ENCODE assay signal across 8 cellular contexts in the genomic region with DNA sequence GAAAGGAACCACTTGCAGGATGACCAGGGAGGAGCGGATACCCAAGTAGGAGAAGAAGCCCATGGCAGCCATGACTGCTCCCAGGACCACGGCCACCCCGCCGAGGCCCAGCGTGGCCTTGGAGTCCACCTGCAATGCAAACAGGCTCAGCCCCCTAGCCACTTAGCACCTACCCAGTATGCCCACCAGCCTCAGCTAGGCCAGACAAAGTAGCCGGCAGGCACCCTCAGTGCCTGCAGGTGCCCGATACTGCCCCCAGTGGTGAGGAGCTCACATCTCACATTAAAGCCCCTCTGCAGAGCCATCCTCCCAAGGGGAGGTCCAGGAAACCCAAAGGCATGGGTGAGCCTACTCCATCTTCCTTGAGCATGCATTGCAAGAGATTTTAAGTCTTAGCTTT. TPM values are rescaled to one million over a fixed set of nuclear protein-coding genes. Genes with fewer than 3 reads are reported as not detected.
DNase-seq lines count a peak whose midpoint lies in the region; ATAC-seq and TF ChIP-seq lines count a peak whose summit lies in the region.

No MANE protein-coding gene starts in this region.

- TF ChIP-seq EP300 in Ishikawa (IDR thresholded peaks at IDR 0.05; ENCODE audit: borderline replicate concordance): no peak

- no peaks in the 10 kb centered on the region for H3K4me1 ChIP-seq in adipocyte (ENCODE audit: control insufficient read depth, insufficient read depth, low read length)

- intact Hi-C loops in left colon (cut with DNase I, micrococcal nuclease): no loop called here
- intact Hi-C loops in sciatic nerve (cut with DNase I): no loop called here

- no peaks in the 10 kb centered on the region for H3K36me3 ChIP-seq in adipocyte (ENCODE audit: control insufficient read depth, insufficient read depth, low read length, severe bottlenecking)

- H3K4me3 ChIP-seq in adipocyte (ENCODE audit: low read length): no peak overlapping the region

- peak; percentile 55 for DNase-seq in NCI-H748 (lab: John Stamatoyannopoulos, UW; ENCODE audit: unreplicated experiment)
- no peak for DNase-seq in NCI-H748 treated with DMSO at 0.1 percent for 48 hours (lab: John Stamatoyannopoulos, UW)
- peak; percentile 46 for DNase-seq in SKM-1 treated with dmso at 0.1 percent for 144 hours (lab: John Stamatoyannopoulos, UW; ENCODE audit: unreplicated experiment)
- peak; percentile 32 for DNase-seq in adipocyte (ENCODE audit: low read depth)
- DNase-seq in left colon: peak in 1 of 2 donors; percentile 18
- peak; percentile 67 for DNase-seq in stimulated activated naive CD8-positive, alpha-beta T cell treated with anti-CD3 and anti-CD28 coated beads, Interleukin-15, Interleukin-2, amounts not matched to agents 100 U/mL and 50 U/mL, for 24 hours
- DNase-seq in sciatic nerve (ENCODE audit: low spot score): no peak

- ATAC-seq in left colon (peak; percentile 44), sciatic nerve (no peak)
- ATAC-seq in stimulated activated naive CD8-positive, alpha-beta T cell treated with anti-CD3 and anti-CD28 coated beads, Interleukin-15, Interleukin-2, amounts not matched to agents 100 U/mL and 50 U/mL, for 24 hours: peak; percentile 75

- peak; percentile 39; the same call in 1 of the 2 replicates for TF ChIP-seq RAD21 in Ishikawa (IDR thresholded peaks at IDR 0.05; ENCODE audit: low read depth)

- no peak overlapping the region for H3K9ac ChIP-seq in adipocyte (ENCODE audit: low read length)

- H3K27me3 ChIP-seq in adipocyte (replicated peaks; ENCODE audit: control insufficient read depth, insufficient read depth, low read length): peaks cover 2% of the 10 kb centered on the region

- H3K9me3 ChIP-seq in adipocyte (ENCODE audit: control insufficient read depth, low read length): no peaks in the 10 kb centered on the region

TF ChIP-seq in Ishikawa, 13 proteins besides CTCF, POLR2A, EP300 and RAD21:
- TF ChIP-seq, protein P1, sequence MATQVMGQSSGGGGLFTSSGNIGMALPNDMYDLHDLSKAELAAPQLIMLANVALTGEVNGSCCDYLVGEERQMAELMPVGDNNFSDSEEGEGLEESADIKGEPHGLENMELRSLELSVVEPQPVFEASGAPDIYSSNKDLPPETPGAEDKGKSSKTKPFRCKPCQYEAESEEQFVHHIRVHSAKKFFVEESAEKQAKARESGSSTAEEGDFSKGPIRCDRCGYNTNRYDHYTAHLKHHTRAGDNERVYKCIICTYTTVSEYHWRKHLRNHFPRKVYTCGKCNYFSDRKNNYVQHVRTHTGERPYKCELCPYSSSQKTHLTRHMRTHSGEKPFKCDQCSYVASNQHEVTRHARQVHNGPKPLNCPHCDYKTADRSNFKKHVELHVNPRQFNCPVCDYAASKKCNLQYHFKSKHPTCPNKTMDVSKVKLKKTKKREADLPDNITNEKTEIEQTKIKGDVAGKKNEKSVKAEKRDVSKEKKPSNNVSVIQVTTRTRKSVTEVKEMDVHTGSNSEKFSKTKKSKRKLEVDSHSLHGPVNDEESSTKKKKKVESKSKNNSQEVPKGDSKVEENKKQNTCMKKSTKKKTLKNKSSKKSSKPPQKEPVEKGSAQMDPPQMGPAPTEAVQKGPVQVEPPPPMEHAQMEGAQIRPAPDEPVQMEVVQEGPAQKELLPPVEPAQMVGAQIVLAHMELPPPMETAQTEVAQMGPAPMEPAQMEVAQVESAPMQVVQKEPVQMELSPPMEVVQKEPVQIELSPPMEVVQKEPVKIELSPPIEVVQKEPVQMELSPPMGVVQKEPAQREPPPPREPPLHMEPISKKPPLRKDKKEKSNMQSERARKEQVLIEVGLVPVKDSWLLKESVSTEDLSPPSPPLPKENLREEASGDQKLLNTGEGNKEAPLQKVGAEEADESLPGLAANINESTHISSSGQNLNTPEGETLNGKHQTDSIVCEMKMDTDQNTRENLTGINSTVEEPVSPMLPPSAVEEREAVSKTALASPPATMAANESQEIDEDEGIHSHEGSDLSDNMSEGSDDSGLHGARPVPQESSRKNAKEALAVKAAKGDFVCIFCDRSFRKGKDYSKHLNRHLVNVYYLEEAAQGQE (IDR thresholded peaks at IDR 0.05; ENCODE audit: low read depth): no peak
- TF ChIP-seq, protein P2, sequence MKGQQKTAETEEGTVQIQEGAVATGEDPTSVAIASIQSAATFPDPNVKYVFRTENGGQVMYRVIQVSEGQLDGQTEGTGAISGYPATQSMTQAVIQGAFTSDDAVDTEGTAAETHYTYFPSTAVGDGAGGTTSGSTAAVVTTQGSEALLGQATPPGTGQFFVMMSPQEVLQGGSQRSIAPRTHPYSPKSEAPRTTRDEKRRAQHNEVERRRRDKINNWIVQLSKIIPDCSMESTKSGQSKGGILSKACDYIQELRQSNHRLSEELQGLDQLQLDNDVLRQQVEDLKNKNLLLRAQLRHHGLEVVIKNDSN (IDR thresholded peaks at IDR 0.05): no peak
- TF ChIP-seq NFIC (IDR thresholded peaks at IDR 0.05) (no peak), FOXM1 (IDR thresholded peaks at IDR 0.05; ENCODE audit: borderline replicate concordance, low read depth) (no peak), CEBPB (IDR thresholded peaks at IDR 0.05) (no peak), TAF1 (IDR thresholded peaks at IDR 0.05; ENCODE audit: low read depth) (no peak), TCF12 (IDR thresholded peaks at IDR 0.05; ENCODE audit: low read depth) (no peak), TEAD4 (IDR thresholded peaks at IDR 0.05) (no peak), CREB1 (IDR thresholded peaks at IDR 0.05; ENCODE audit: low read depth) (no peak), EGR1 (IDR thresholded peaks at IDR 0.05) (no peak), ZBTB7A (IDR thresholded peaks at IDR 0.05; ENCODE audit: low read depth) (no peak), YY1 (IDR thresholded peaks at IDR 0.05; ENCODE audit: low read depth) (no peak)
- TF ChIP-seq, protein P3, sequence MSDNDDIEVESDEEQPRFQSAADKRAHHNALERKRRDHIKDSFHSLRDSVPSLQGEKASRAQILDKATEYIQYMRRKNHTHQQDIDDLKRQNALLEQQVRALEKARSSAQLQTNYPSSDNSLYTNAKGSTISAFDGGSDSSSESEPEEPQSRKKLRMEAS (IDR thresholded peaks at IDR 0.05): no peak

RNA-seq across cellular contexts. Expression of a gene that starts 6.6 kb away (rescaled TPM):
- total RNA-seq in left colon: under 1 TPM in 1 of 2 donors, not detected in 1; 0.06 TPM
- total RNA-seq in sciatic nerve: 0.45 TPM

RNA-seq across cellular contexts. Expression of a gene that starts 39.2 kb away (rescaled TPM):
- total RNA-seq in left colon (10 to 100 TPM; 36.5 to 59.2 TPM), sciatic nerve (58.4 TPM)

RNA-seq across cellular contexts. Expression of a gene that starts 44.0 kb away (rescaled TPM):
- total RNA-seq in left colon (10 to 100 TPM; 66.3 to 72.4 TPM), sciatic nerve (101 TPM)

RNA-seq across cellular contexts. Expression of a gene that starts 47.5 kb away (rescaled TPM):
- total RNA-seq in left colon (10 to 100 TPM; 90.4 to 96.2 TPM), sciatic nerve (67.9 TPM)

Comparison
In these comparisons a context has a peak if more than half of its experiments do, and no peak if none do; other contexts are left out.
1. DNase-seq: peak in NCI-H748 (single experiment), SKM-1 treated with dmso at 0.1 percent for 144 hours (single experiment), adipocyte (single experiment) and stimulated activated naive CD8-positive, alpha-beta T cell treated with anti-CD3 and anti-CD28 coated beads, Interleukin-15, Interleukin-2, amounts not matched to agents 100 U/mL and 50 U/mL, for 24 hours (single experiment); none in NCI-H748 treated with DMSO at 0.1 percent for 48 hours (single experiment) and sciatic nerve (single experiment).